ENCODE assay signal across 1 cellular context in genomic region chr3:99659032-99659431, GRCh38.
TF ChIP-seq lines count a peak whose summit lies in the region.

No MANE protein-coding gene starts in this region.

TF ChIP-seq in HepG2, 621 proteins besides CTCF, POLR2A, EP300 and RAD21:
- TF ChIP-seq ZSCAN20 (CRISPR knock-in tag; IDR thresholded peaks at IDR 0.05; ENCODE audit: borderline replicate concordance): no peak
- TF ChIP-seq E2F1 (CRISPR knock-in tag; IDR thresholded peaks at IDR 0.05): no peak
- TF ChIP-seq FOXK2 (IDR thresholded peaks at IDR 0.05): no peak
- no peak for TF ChIP-seq ZNF383 (CRISPR knock-in tag; IDR thresholded peaks at IDR 0.05; ENCODE audit: borderline replicate concordance)
- TF ChIP-seq MTF2 (CRISPR knock-in tag; IDR thresholded peaks at IDR 0.05; ENCODE audit: borderline replicate concordance): no peak
- TF ChIP-seq ZNF496 (CRISPR knock-in tag; IDR thresholded peaks at IDR 0.05; ENCODE audit: insufficient replicate concordance): no peak
- TF ChIP-seq TEAD2 (CRISPR knock-in tag; IDR thresholded peaks at IDR 0.05): no peak
- TF ChIP-seq NFE2L1 (CRISPR knock-in tag; IDR thresholded peaks at IDR 0.05; ENCODE audit: borderline replicate concordance): no peak
- TF ChIP-seq ZBED4 (CRISPR knock-in tag; IDR thresholded peaks at IDR 0.05; ENCODE audit: borderline replicate concordance): no peak
- TF ChIP-seq FOXK1 (CRISPR knock-in tag; IDR thresholded peaks at IDR 0.05; ENCODE audit: borderline replicate concordance, low read depth): no peak
- TF ChIP-seq ZNF879 (CRISPR knock-in tag; IDR thresholded peaks at IDR 0.05): no peak
- TF ChIP-seq ZBTB2 (CRISPR knock-in tag; IDR thresholded peaks at IDR 0.05; ENCODE audit: low read depth): no peak
- TF ChIP-seq CC2D1A (CRISPR knock-in tag; IDR thresholded peaks at IDR 0.05): no peak
- TF ChIP-seq SOX13 (IDR thresholded peaks at IDR 0.05): no peak
- no peak for TF ChIP-seq SOX13 (CRISPR knock-in tag; conservative IDR thresholded peaks at IDR 0.05 in 1 of 2, IDR thresholded peaks at IDR 0.05 in 1 of 2)
- TF ChIP-seq IRF1 (CRISPR knock-in tag; IDR thresholded peaks at IDR 0.05; ENCODE audit: low read depth): no peak
- TF ChIP-seq PAX8 (CRISPR knock-in tag; IDR thresholded peaks at IDR 0.05; ENCODE audit: borderline replicate concordance): no peak
